In the genomic region with DNA sequence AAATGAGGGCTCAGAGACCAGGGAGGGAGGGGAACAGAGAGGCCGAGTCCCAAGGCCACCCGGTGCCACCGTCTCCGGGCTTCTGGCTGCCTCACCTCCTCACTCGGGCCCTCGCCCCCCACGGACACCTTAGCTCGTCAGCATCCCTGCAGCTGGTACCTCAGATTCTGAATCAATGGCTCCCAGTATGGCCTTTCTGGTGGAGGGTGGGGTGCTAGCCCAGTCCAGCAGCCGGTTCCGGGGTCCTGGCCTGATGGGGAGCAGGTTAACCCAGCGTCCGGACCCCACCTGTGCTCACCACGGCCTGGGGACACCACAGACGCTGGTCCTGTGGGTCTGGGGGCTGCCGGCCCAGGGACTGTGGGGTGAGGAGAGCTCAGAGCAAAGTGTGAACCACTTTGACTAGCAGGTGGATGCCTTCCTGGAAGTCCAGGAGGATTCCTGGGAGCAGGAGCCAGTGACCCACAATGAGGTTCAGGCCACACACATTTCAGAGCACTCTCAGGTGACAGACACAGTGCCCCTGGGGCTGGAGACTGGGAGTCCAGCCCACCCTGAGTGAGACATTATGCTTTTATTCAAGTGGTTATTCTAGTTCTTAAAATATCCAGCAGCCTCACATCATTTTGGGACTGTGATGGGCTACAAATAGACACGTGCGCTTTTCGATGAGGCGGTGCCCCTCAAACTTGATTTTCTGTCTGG, we compare ENCODE assay signal across 9 cellular contexts. TPM values are rescaled to one million over a fixed set of nuclear protein-coding genes. Genes with fewer than 3 reads are reported as not detected.
DNase-seq lines count a peak whose midpoint lies in the region; FAIRE-seq and TF ChIP-seq lines count a peak whose summit lies in the region.
"Had no signal": no experiment of that assay in that cellular context is flagged by ENCODE, and none has a peak within 500 bp of the region (broad histone marks: within the 10 kb centered on the region; RNA-seq: fewer than 3 reads in every experiment).

No MANE protein-coding gene starts in this region.

- in situ Hi-C loops in GM13976 (cut with MboI; ENCODE audit: low sequenced_read_pairs, unreplicated experiment) = no loop called here

- H3K4me3 Mint-ChIP-seq in activated naive CD8-positive, alpha-beta T cell = peak overlapping the region; percentile 85

- H3K27ac Mint-ChIP-seq in activated naive CD8-positive, alpha-beta T cell = peak overlapping the region; percentile 99

- peaks cover 12% of the 10 kb centered on the region for H3K36me3 ChIP-seq in ACC112 (ENCODE audit: insufficient read depth, low read length)

- no peak overlapping the region for H3K4me3 ChIP-seq in ACC112 (ENCODE audit: low read depth, low read length)

- TF ChIP-seq CTCF in GM13976 (IDR thresholded peaks at IDR 0.05; ENCODE audit: borderline replicate concordance, control extremely low read depth, extremely low read depth, insufficient read depth, missing control alignments) = no peak

- DNase-seq in GM13976 (ENCODE audit: low spot score) = peak; percentile 34
- DNase-seq in mucosa of gallbladder (ENCODE audit: low spot score) = peak; percentile 8
- no peak for DNase-seq in NCI-H446 treated with DMSO at 0.1 percent for 48 hours (lab: John Stamatoyannopoulos, UW)
- DNase-seq in NCI-H187 treated with DMSO at 0.1 percent for 48 hours (lab: John Stamatoyannopoulos, UW) = no peak
- DNase-seq in amygdala (lab: John Stamatoyannopoulos, UW) = no peak
- DNase-seq in H54 (ENCODE audit: insufficient read length, low spot score) = no peak
- DNase-seq: kidney glomerular epithelial cell had no signal

- peak overlapping the region; percentile 83; the same call in 1 of the 2 replicates for H3K27ac ChIP-seq in ACC112 (ENCODE audit: low read depth, low read length)

- no peak overlapping the region for H2AFZ ChIP-seq in ACC112 (ENCODE audit: low read length, unreplicated experiment)

- no peaks in the 10 kb centered on the region for H3K9me3 Mint-ChIP-seq in activated naive CD8-positive, alpha-beta T cell (ENCODE audit: low read depth)

- no peaks in the 10 kb centered on the region for H3K27me3 ChIP-seq in ACC112 (ENCODE audit: insufficient read depth, low read length)

- peaks cover 57% of the 10 kb centered on the region for H3K4me1 Mint-ChIP-seq in activated naive CD8-positive, alpha-beta T cell (ENCODE audit: low read depth)

- peaks cover 4% of the 10 kb centered on the region for H3K36me3 Mint-ChIP-seq in activated naive CD8-positive, alpha-beta T cell

- FAIRE-seq in H54 (lab: Jason Lieb, UNC) = no peak

- H3K4me1 ChIP-seq in ACC112 (ENCODE audit: control insufficient read depth, insufficient read depth, low read length, unreplicated experiment) = peaks cover 55% of the 10 kb centered on the region

- H3K27me3 Mint-ChIP-seq in activated naive CD8-positive, alpha-beta T cell = no peaks in the 10 kb centered on the region

- H3K79me2 ChIP-seq in ACC112 (ENCODE audit: control insufficient read depth, insufficient read depth, low read length, unreplicated experiment) = no peaks in the 10 kb centered on the region

- no peak for TF ChIP-seq POLR2A in H54 (IDR thresholded peaks at IDR 0.05; ENCODE audit: low read depth, low read length)

RNA-seq across cellular contexts. Expression of gene AHRR, which starts 53.3 kb away (rescaled TPM):
- total RNA-seq in mucosa of gallbladder = 3.5 TPM

Comparison
In these comparisons a context has a peak if more than half of its experiments do, and no peak if none do; other contexts are left out.
1. DNase-seq: peak in GM13976 (single experiment) and mucosa of gallbladder (single experiment); none in NCI-H446 treated with DMSO at 0.1 percent for 48 hours (single experiment), NCI-H187 treated with DMSO at 0.1 percent for 48 hours (single experiment), amygdala (0 of 56) and H54 (single experiment).